23 cellular contexts compared by ENCODE assay signal in the genomic region with DNA sequence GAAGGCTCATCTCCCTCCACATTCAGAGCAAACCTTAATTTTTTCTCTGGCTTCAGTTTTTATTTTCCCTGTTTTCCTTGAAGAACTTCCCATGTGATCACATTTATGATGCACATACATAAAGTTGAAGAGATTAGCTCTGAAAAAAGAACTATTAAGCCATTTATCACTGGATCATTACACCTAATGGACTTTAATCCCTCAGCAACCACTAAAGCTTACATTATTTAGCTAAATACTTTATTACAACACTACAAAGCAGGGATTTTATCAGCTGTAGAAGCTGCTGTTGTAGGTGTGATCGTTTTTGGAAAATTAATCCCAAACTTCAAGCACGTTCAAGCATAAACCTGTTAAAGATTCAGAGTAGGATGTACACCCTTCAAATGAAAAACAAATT. TPM values are rescaled to one million over a fixed set of nuclear protein-coding genes. Genes with fewer than 3 reads are reported as not detected.
"Had no signal": no experiment of that assay in that cellular context is flagged by ENCODE, and none has a peak within 500 bp of the region (broad histone marks: within the 10 kb centered on the region; RNA-seq: fewer than 3 reads in every experiment).

No MANE protein-coding gene starts in this region.

- H3K4me1 ChIP-seq: left lung, tibial artery, upper lobe of left lung, uterus had no signal

- H3K27me3 ChIP-seq: left lung, ovary, tibial artery, upper lobe of left lung, uterus had no signal

- FAIRE-seq: colon, endothelial cell of umbilical vein, islet of Langerhans had no signal

- H3K9me3 ChIP-seq: left lung, ovary, tibial artery, upper lobe of left lung, uterus had no signal

- H3K4me3 Mint-ChIP-seq: dendritic cell treated with granulocyte-macrophage colony-stimulating factor and Interleukin-4, amounts not matched to agents 40 ng/mL and 50 ng/mL, for 4 days; endodermal cell; naive thymus-derived CD8-positive, alpha-beta T cell; stimulated activated memory B cell treated with anti-CD40 and anti-IgM and Interleukin-4, amounts not matched to agents 10 μg/mL and 1 μg/mL and 100 μg/mL, for 72 hours; stimulated activated naive CD8-positive, alpha-beta T cell treated with anti-CD3 and anti-CD28 coated beads, Interleukin-15, Interleukin-2, amounts not matched to agents 100 ng/mL and 50 ng/mL, for 24 hours had no signal

- H3K27ac Mint-ChIP-seq: dendritic cell treated with granulocyte-macrophage colony-stimulating factor and Interleukin-4, amounts not matched to agents 40 ng/mL and 50 ng/mL, for 4 days; endodermal cell; stimulated activated memory B cell treated with anti-CD40 and anti-IgM and Interleukin-4, amounts not matched to agents 10 μg/mL and 1 μg/mL and 100 μg/mL, for 72 hours; stimulated activated naive CD8-positive, alpha-beta T cell treated with anti-CD3 and anti-CD28 coated beads, Interleukin-15, Interleukin-2, amounts not matched to agents 100 ng/mL and 50 ng/mL, for 24 hours had no signal

- H3K27ac ChIP-seq: left lung, ovary, tibial artery, upper lobe of left lung, uterus had no signal

- ATAC-seq: left lung; naive thymus-derived CD8-positive, alpha-beta T cell; right cardiac atrium; stimulated activated memory B cell treated with anti-CD40 and anti-IgM and Interleukin-4, amounts not matched to agents 10 μg/mL and 1 μg/mL and 100 μg/mL, for 72 hours had no signal

- H3K27me3 Mint-ChIP-seq: dendritic cell treated with granulocyte-macrophage colony-stimulating factor and Interleukin-4, amounts not matched to agents 40 ng/mL and 50 ng/mL, for 4 days; naive thymus-derived CD8-positive, alpha-beta T cell; stimulated activated memory B cell treated with anti-CD40 and anti-IgM and Interleukin-4, amounts not matched to agents 10 μg/mL and 1 μg/mL and 100 μg/mL, for 72 hours; stimulated activated naive CD8-positive, alpha-beta T cell treated with anti-CD3 and anti-CD28 coated beads, Interleukin-15, Interleukin-2, amounts not matched to agents 100 ng/mL and 50 ng/mL, for 24 hours had no signal

- H3K4me3 ChIP-seq: left lung, lung, ovary, tibial artery, upper lobe of left lung, uterus had no signal

- H3K36me3 ChIP-seq: ovary, uterus had no signal

- DNase-seq: cerebellar nuclear complex; endodermal cell; erythroblast; foreskin melanocyte; head of caudate nucleus; hippocampal formation; left lung; mesenchymal stem cell; midbrain; naive thymus-derived CD8-positive, alpha-beta T cell; ovary; right cardiac atrium; stimulated activated CD4-positive, alpha-beta T cell treated with anti-CD3 and anti-CD28 coated beads, Interleukin-4, amount 100 ng/mL, for 1 hour; tibial artery; upper lobe of left lung; uterus had no signal

- H3K4me1 Mint-ChIP-seq: endodermal cell; stimulated activated memory B cell treated with anti-CD40 and anti-IgM and Interleukin-4, amounts not matched to agents 10 μg/mL and 1 μg/mL and 100 μg/mL, for 72 hours had no signal

- H3K9me3 Mint-ChIP-seq: dendritic cell treated with granulocyte-macrophage colony-stimulating factor and Interleukin-4, amounts not matched to agents 40 ng/mL and 50 ng/mL, for 4 days; endodermal cell; naive thymus-derived CD8-positive, alpha-beta T cell; stimulated activated memory B cell treated with anti-CD40 and anti-IgM and Interleukin-4, amounts not matched to agents 10 μg/mL and 1 μg/mL and 100 μg/mL, for 72 hours; stimulated activated naive CD8-positive, alpha-beta T cell treated with anti-CD3 and anti-CD28 coated beads, Interleukin-15, Interleukin-2, amounts not matched to agents 100 ng/mL and 50 ng/mL, for 24 hours had no signal

RNA-seq across cellular contexts. Expression of gene SERPINF1, which starts 46.8 kb away (rescaled TPM):
- total RNA-seq: endothelial cell of umbilical vein had no signal
- polyA plus RNA-seq: endothelial cell of umbilical vein had no signal
